In the genomic region with DNA sequence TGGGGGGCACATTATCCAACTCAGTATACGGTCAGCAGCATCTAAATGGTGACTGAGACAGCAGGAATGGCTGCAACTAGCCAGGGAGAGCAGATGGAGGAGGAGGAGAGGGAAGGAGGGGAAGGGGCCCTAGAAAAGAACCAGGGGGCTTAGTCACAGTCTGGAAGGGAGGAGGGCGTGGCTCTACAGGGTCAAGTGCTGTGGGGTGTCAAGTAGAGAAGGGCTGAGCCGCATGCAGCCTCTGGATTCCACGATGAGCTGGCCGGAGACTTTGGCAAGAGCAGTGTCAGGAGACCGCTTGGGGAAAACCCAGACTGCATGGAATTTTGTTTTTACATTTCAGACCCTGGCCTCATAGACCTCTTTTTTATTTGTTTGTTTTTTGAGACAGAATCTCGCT, we compare ENCODE assay signal across 1 cellular context.
TF ChIP-seq lines count a peak whose summit lies in the region.

No MANE protein-coding gene starts in this region.

TF ChIP-seq in HepG2, 621 proteins besides CTCF, POLR2A, EP300 and RAD21 (continued from another document):
- TF ChIP-seq, protein P1, sequence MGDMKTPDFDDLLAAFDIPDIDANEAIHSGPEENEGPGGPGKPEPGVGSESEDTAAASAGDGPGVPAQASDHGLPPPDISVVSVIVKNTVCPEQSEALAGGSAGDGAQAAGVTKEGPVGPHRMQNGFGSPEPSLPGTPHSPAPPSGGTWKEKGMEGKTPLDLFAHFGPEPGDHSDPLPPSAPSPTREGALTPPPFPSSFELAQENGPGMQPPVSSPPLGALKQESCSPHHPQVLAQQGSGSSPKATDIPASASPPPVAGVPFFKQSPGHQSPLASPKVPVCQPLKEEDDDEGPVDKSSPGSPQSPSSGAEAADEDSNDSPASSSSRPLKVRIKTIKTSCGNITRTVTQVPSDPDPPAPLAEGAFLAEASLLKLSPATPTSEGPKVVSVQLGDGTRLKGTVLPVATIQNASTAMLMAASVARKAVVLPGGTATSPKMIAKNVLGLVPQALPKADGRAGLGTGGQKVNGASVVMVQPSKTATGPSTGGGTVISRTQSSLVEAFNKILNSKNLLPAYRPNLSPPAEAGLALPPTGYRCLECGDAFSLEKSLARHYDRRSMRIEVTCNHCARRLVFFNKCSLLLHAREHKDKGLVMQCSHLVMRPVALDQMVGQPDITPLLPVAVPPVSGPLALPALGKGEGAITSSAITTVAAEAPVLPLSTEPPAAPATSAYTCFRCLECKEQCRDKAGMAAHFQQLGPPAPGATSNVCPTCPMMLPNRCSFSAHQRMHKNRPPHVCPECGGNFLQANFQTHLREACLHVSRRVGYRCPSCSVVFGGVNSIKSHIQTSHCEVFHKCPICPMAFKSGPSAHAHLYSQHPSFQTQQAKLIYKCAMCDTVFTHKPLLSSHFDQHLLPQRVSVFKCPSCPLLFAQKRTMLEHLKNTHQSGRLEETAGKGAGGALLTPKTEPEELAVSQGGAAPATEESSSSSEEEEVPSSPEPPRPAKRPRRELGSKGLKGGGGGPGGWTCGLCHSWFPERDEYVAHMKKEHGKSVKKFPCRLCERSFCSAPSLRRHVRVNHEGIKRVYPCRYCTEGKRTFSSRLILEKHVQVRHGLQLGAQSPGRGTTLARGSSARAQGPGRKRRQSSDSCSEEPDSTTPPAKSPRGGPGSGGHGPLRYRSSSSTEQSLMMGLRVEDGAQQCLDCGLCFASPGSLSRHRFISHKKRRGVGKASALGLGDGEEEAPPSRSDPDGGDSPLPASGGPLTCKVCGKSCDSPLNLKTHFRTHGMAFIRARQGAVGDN (CRISPR knock-in tag; IDR thresholded peaks at IDR 0.05), result no peak
- TF ChIP-seq, protein P2, sequence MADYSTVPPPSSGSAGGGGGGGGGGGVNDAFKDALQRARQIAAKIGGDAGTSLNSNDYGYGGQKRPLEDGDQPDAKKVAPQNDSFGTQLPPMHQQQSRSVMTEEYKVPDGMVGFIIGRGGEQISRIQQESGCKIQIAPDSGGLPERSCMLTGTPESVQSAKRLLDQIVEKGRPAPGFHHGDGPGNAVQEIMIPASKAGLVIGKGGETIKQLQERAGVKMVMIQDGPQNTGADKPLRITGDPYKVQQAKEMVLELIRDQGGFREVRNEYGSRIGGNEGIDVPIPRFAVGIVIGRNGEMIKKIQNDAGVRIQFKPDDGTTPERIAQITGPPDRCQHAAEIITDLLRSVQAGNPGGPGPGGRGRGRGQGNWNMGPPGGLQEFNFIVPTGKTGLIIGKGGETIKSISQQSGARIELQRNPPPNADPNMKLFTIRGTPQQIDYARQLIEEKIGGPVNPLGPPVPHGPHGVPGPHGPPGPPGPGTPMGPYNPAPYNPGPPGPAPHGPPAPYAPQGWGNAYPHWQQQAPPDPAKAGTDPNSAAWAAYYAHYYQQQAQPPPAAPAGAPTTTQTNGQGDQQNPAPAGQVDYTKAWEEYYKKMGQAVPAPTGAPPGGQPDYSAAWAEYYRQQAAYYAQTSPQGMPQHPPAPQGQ (CRISPR knock-in tag; IDR thresholded peaks at IDR 0.05; ENCODE audit: borderline replicate concordance), result no peak
- TF ChIP-seq THAP8 (CRISPR knock-in tag; IDR thresholded peaks at IDR 0.05; ENCODE audit: borderline replicate concordance) (no peak), REL (CRISPR knock-in tag; conservative IDR thresholded peaks at IDR 0.05) (no peak), CBX1 (IDR thresholded peaks at IDR 0.05; ENCODE audit: low read depth) (no peak), ZNF121 (CRISPR knock-in tag; IDR thresholded peaks at IDR 0.05) (no peak), SMYD3 (CRISPR knock-in tag; IDR thresholded peaks at IDR 0.05) (no peak), ZNF737 (CRISPR knock-in tag; IDR thresholded peaks at IDR 0.05; ENCODE audit: borderline replicate concordance) (no peak), BORCS8-MEF2B (CRISPR knock-in tag; IDR thresholded peaks at IDR 0.05) (no peak), ZFP36L1 (CRISPR knock-in tag; IDR thresholded peaks at IDR 0.05) (no peak)
